ENCODE assay signal across 9 cellular contexts in genomic region chr6:120826253-120826652, GRCh38.
DNase-seq lines count a peak whose midpoint lies in the region; ATAC-seq, FAIRE-seq and TF ChIP-seq lines count a peak whose summit lies in the region.
"Had no signal": no experiment of that assay in that cellular context is flagged by ENCODE, and none has a peak within 500 bp of the region (broad histone marks: within the 10 kb centered on the region; RNA-seq: fewer than 3 reads in every experiment).

No MANE protein-coding gene starts in this region.

- peaks cover 9% of the 10 kb centered on the region for H3K9me3 Mint-ChIP-seq in nephron progenitor cell

- TF ChIP-seq EP300 in K562 (IDR thresholded peaks at IDR 0.05; ENCODE audit: low read length) = no peak

- H3K27ac Mint-ChIP-seq in nephron progenitor cell (no peak overlapping the region), T-helper 17 cell (no peak overlapping the region)

- H3K79me2 ChIP-seq in K562 (ENCODE audit: control insufficient read depth, insufficient read depth, low read length) = no peaks in the 10 kb centered on the region

- ATAC-seq in K562 (0 out of 3 replicates have a peak, but pooled peaks have one; percentile 57), GM21786 (IDR thresholded peaks at IDR 0.05; ENCODE audit: unreplicated experiment) (no peak), T-helper 17 cell (no peak)

- TF ChIP-seq CTCF in K562 (IDR thresholded peaks at IDR 0.05 in 2 of 3, conservative IDR thresholded peaks at IDR 0.05 in 1 of 3; ENCODE audit: insufficient read depth in 2 of 3, low read depth in 1 of 3, low read length in 3 of 3) (peak in 2 of 3 experiments; percentile 43 to 45; a peak in 2 of 6 replicates), nephron progenitor cell (IDR thresholded peaks at IDR 0.05) (peak; percentile 75)

- POLR2A ChIA-PET in K562 (lab: Yijun Ruan, JAX) = no interaction called here

- CTCF ChIA-PET in K562 (lab: Yijun Ruan, JAX; ENCODE audit: low intra/inter-chr PET ratio) = interaction anchor here (0.7 kb wide), 1 partner anchor 1762 kb away, joined by 3 read pairs; no protein-coding TSS in a partner anchor

- no peaks in the 10 kb centered on the region for H3K27me3 Mint-ChIP-seq in nephron progenitor cell (ENCODE audit: low read depth, poor library complexity)
- H3K27me3 Mint-ChIP-seq in T-helper 17 cell = no peaks in the 10 kb centered on the region

- H3K9ac ChIP-seq in K562 (ENCODE audit: insufficient read depth in 1 of 2, low read depth in 2 of 2, low read length in 2 of 2) = no peak overlapping the region

- BruUV-seq in K562 (replicated peaks; lab: Mats Ljungman, UMichigan) = no TSS peak

- in situ Hi-C loops in K562 (cut with MboI) = no loop called here

- H3K9me3 ChIP-seq in K562 (replicated peaks; ENCODE audit: control insufficient read depth, insufficient read depth, low read depth, low read length) (no peaks in the 10 kb centered on the region), T-helper 17 cell (ENCODE audit: control insufficient read depth, low read length, poor library complexity, severe bottlenecking) (no peaks in the 10 kb centered on the region)

- H3K36me3 Mint-ChIP-seq in nephron progenitor cell (ENCODE audit: low read depth) = no peaks in the 10 kb centered on the region
- H3K36me3 Mint-ChIP-seq in T-helper 17 cell (ENCODE audit: low read depth) = no peaks in the 10 kb centered on the region

- intact Hi-C loops in K562 (cut with micrococcal nuclease) = loop anchor here (5.0 kb wide), 2 partner anchors 1084 to 1864 kb away; no protein-coding TSS in a partner anchor

- H4K20me1 ChIP-seq in K562 (replicated peaks; ENCODE audit: control insufficient read depth, insufficient read depth, low read length) = no peaks in the 10 kb centered on the region

- no peak overlapping the region for H3K4me2 ChIP-seq in K562 (ENCODE audit: insufficient read depth, low read length)

- peak in 1 of 2 experiments; percentile 51; a peak in 2 of 4 replicates for TF ChIP-seq RAD21 in K562 (CRISPR knock-in tag; conservative IDR thresholded peaks at IDR 0.05 in 1 of 2, IDR thresholded peaks at IDR 0.05 in 1 of 2)

- H3K27ac ChIP-seq in K562 (ENCODE audit: extremely low read depth, low read depth, low read length) = no peak overlapping the region

- no peak for FAIRE-seq in K562 (lab: Jason Lieb, UNC)
- FAIRE-seq: G401.6 had no signal

- H2AFZ ChIP-seq in K562 (ENCODE audit: low read depth, low read length) = no peak overlapping the region

- 0% methylated on average over 2 of the region's 2 CpGs for WGBS in K562 (ENCODE audit: insufficient coverage, low coverage, missing lambda C conversion rate)

- no peak for TF ChIP-seq POLR2A in K562 (conservative IDR thresholded peaks at IDR 0.05)

- H3K4me3 Mint-ChIP-seq in nephron progenitor cell (no peak overlapping the region), T-helper 17 cell (no peak overlapping the region)

- H3K4me1 ChIP-seq in K562 (replicated peaks in 1 of 2; ENCODE audit: control insufficient read depth in 2 of 2, insufficient read depth in 2 of 2, low read length in 2 of 2) = no peaks in the 10 kb centered on the region

- no peaks in the 10 kb centered on the region for H3K9me1 ChIP-seq in K562 (ENCODE audit: control insufficient read depth, insufficient read depth, low read length)

- H3K4me1 Mint-ChIP-seq in nephron progenitor cell (no peaks in the 10 kb centered on the region), T-helper 17 cell (no peaks in the 10 kb centered on the region)

- no peaks in the 10 kb centered on the region for H3K36me3 ChIP-seq in K562 (ENCODE audit: control insufficient read depth, insufficient read depth, low read length)

- peak; percentile 14 for DNase-seq in activated CD4-positive, alpha-beta T cell treated with anti-CD3 and anti-CD28 coated beads for 48 hours
- DNase-seq in activated CD4-positive, alpha-beta T cell treated with anti-CD3 and anti-CD28 coated beads for 4 hours = no peak
- DNase-seq in NAMALWA (ENCODE audit: low spot score) = peak; percentile 46
- peak in 2 of 4 experiments; percentile 9 to 27 for DNase-seq in K562 (ENCODE audit: extremely low read depth in 1 of 4, low spot score in 3 of 4)
- peak; percentile 59 for DNase-seq in nephron progenitor cell
- DNase-seq in cerebellum (ENCODE audit: low spot score) = no peak
- DNase-seq in T-helper 17 cell = no peak

- no peak overlapping the region for H3K4me3 ChIP-seq in K562

- no peaks in the 10 kb centered on the region for H3K27me3 ChIP-seq in K562 (ENCODE audit: control insufficient read depth in 2 of 2, insufficient read depth in 2 of 2, low read length in 2 of 2)

TF ChIP-seq in K562, 482 proteins besides CTCF, POLR2A, EP300 and RAD21:
- TF ChIP-seq TFAM (CRISPR knock-in tag; conservative IDR thresholded peaks at IDR 0.05) = no peak
- no peak for TF ChIP-seq E2F3 (CRISPR knock-in tag; IDR thresholded peaks at IDR 0.05)
- no peak for TF ChIP-seq SMAD1 (IDR thresholded peaks at IDR 0.05; ENCODE audit: low read depth, low read length, partially characterized antibody)
- TF ChIP-seq TCF15 (CRISPR knock-in tag; IDR thresholded peaks at IDR 0.05) = no peak
- no peak for TF ChIP-seq ZNF3 (CRISPR knock-in tag; IDR thresholded peaks at IDR 0.05)
- TF ChIP-seq ZNF140 (CRISPR knock-in tag; IDR thresholded peaks at IDR 0.05) = no peak
- TF ChIP-seq CBFB (CRISPR knock-in tag; IDR thresholded peaks at IDR 0.05) = no peak
- no peak for TF ChIP-seq ZMIZ1 (IDR thresholded peaks at IDR 0.05; ENCODE audit: low read depth in 2 of 2, low read length in 2 of 2)
- TF ChIP-seq CSDE1 (IDR thresholded peaks at IDR 0.05) = no peak
- no peak for TF ChIP-seq ZNF280A (IDR thresholded peaks at IDR 0.05; ENCODE audit: low read depth, partially characterized antibody)
- TF ChIP-seq E2F4 (CRISPR knock-in tag; IDR thresholded peaks at IDR 0.05; ENCODE audit: low read depth) = no peak
- TF ChIP-seq SAFB (IDR thresholded peaks at IDR 0.05; ENCODE audit: borderline replicate concordance, low read depth, low read length) = no peak
- TF ChIP-seq ZBTB1 (CRISPR knock-in tag; IDR thresholded peaks at IDR 0.05; ENCODE audit: borderline replicate concordance, low read depth) = no peak
- no peak for TF ChIP-seq HMGN3 (IDR thresholded peaks at IDR 0.05; ENCODE audit: borderline replicate concordance, extremely low read depth, insufficient read length, low read depth, low read length)

Comparison
In these comparisons a context has a peak if more than half of its experiments do, and no peak if none do; other contexts are left out.
1. DNase-seq: peak in activated CD4-positive, alpha-beta T cell treated with anti-CD3 and anti-CD28 coated beads for 48 hours (single experiment), NAMALWA (single experiment) and nephron progenitor cell (single experiment); none in activated CD4-positive, alpha-beta T cell treated with anti-CD3 and anti-CD28 coated beads for 4 hours (0 of 2), cerebellum (single experiment) and T-helper 17 cell (0 of 3).